Comparison of ENCODE assay signal across 1 cellular context in the genomic region with DNA sequence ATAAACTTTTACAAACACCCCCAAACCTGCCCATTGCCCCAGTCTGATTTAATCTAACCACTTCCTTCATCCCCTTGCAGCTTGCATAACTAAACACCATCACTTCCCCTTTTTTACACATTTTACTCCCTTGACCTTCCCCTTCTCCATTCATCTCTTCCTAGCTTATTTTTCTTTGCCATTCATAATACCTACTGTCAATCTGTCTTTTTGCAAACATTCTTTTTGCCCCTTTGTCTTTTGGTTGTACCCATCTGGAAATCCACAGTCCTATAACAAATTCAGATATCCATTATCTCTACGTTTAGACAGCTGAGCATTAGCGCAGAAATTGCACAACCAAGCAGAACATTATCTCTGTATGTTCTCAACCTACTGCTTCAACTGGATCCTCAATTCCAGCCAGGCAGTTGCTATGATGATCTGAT.
TF ChIP-seq lines count a peak whose summit lies in the region.

No MANE protein-coding gene starts in this region.

TF ChIP-seq in K562, 482 proteins besides CTCF, POLR2A, EP300 and RAD21 (continued from another document and continues in another):
- TF ChIP-seq, protein P1, sequence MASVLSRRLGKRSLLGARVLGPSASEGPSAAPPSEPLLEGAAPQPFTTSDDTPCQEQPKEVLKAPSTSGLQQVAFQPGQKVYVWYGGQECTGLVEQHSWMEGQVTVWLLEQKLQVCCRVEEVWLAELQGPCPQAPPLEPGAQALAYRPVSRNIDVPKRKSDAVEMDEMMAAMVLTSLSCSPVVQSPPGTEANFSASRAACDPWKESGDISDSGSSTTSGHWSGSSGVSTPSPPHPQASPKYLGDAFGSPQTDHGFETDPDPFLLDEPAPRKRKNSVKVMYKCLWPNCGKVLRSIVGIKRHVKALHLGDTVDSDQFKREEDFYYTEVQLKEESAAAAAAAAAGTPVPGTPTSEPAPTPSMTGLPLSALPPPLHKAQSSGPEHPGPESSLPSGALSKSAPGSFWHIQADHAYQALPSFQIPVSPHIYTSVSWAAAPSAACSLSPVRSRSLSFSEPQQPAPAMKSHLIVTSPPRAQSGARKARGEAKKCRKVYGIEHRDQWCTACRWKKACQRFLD (CRISPR knock-in tag; IDR thresholded peaks at IDR 0.05) = peak; percentile 28; the same call in 1 of the 2 replicates
- no peak for TF ChIP-seq HOXB6 (CRISPR knock-in tag; IDR thresholded peaks at IDR 0.05; ENCODE audit: borderline replicate concordance)
- peak; percentile 7; the same call in 1 of the 2 replicates for TF ChIP-seq ZNF239 (CRISPR knock-in tag; IDR thresholded peaks at IDR 0.05)
- TF ChIP-seq ATF7 (IDR thresholded peaks at IDR 0.05) = peak; percentile 31; the same call in 1 of the 2 replicates
- no peak for TF ChIP-seq PTRF (tag; IDR thresholded peaks at IDR 0.05)
- TF ChIP-seq CREB1 (IDR thresholded peaks at IDR 0.05) = no peak
- 0 out of 2 replicates have a peak, but pooled peaks have one; percentile 29 for TF ChIP-seq CREB1 (CRISPR knock-in tag; IDR thresholded peaks at IDR 0.05)
- TF ChIP-seq RBM34 (IDR thresholded peaks at IDR 0.05; ENCODE audit: borderline replicate concordance, insufficient read depth, low read length) = no peak
- TF ChIP-seq CREM (IDR thresholded peaks at IDR 0.05; ENCODE audit: low read depth) = peak; percentile 50; the same call in 1 of the 2 replicates
- peak; percentile 21 to 29; a peak in 1 of 4 replicates for TF ChIP-seq MAZ (CRISPR knock-in tag; conservative IDR thresholded peaks at IDR 0.05 in 1 of 2, IDR thresholded peaks at IDR 0.05 in 1 of 2)
- peak; percentile 56 for TF ChIP-seq ETV1 (tag; conservative IDR thresholded peaks at IDR 0.05; ENCODE audit: low read depth)
- TF ChIP-seq, protein P2, sequence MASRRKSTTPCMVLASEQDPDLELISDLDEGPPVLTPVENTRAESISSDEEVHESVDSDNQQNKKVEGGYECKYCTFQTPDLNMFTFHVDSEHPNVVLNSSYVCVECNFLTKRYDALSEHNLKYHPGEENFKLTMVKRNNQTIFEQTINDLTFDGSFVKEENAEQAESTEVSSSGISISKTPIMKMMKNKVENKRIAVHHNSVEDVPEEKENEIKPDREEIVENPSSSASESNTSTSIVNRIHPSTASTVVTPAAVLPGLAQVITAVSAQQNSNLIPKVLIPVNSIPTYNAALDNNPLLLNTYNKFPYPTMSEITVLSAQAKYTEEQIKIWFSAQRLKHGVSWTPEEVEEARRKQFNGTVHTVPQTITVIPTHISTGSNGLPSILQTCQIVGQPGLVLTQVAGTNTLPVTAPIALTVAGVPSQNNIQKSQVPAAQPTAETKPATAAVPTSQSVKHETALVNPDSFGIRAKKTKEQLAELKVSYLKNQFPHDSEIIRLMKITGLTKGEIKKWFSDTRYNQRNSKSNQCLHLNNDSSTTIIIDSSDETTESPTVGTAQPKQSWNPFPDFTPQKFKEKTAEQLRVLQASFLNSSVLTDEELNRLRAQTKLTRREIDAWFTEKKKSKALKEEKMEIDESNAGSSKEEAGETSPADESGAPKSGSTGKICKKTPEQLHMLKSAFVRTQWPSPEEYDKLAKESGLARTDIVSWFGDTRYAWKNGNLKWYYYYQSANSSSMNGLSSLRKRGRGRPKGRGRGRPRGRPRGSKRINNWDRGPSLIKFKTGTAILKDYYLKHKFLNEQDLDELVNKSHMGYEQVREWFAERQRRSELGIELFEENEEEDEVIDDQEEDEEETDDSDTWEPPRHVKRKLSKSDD (conservative IDR thresholded peaks at IDR 0.05; ENCODE audit: low read length) = no peak
- TF ChIP-seq ZNF197 (CRISPR knock-in tag; IDR thresholded peaks at IDR 0.05; ENCODE audit: low read depth) = peak; percentile 90
- TF ChIP-seq, protein P3, sequence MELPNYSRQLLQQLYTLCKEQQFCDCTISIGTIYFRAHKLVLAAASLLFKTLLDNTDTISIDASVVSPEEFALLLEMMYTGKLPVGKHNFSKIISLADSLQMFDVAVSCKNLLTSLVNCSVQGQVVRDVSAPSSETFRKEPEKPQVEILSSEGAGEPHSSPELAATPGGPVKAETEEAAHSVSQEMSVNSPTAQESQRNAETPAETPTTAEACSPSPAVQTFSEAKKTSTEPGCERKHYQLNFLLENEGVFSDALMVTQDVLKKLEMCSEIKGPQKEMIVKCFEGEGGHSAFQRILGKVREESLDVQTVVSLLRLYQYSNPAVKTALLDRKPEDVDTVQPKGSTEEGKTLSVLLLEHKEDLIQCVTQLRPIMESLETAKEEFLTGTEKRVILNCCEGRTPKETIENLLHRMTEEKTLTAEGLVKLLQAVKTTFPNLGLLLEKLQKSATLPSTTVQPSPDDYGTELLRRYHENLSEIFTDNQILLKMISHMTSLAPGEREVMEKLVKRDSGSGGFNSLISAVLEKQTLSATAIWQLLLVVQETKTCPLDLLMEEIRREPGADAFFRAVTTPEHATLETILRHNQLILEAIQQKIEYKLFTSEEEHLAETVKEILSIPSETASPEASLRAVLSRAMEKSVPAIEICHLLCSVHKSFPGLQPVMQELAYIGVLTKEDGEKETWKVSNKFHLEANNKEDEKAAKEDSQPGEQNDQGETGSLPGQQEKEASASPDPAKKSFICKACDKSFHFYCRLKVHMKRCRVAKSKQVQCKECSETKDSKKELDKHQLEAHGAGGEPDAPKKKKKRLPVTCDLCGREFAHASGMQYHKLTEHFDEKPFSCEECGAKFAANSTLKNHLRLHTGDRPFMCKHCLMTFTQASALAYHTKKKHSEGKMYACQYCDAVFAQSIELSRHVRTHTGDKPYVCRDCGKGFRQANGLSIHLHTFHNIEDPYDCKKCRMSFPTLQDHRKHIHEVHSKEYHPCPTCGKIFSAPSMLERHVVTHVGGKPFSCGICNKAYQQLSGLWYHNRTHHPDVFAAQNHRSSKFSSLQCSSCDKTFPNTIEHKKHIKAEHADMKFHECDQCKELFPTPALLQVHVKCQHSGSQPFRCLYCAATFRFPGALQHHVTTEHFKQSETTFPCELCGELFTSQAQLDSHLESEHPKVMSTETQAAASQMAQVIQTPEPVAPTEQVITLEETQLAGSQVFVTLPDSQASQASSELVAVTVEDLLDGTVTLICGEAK (IDR thresholded peaks at IDR 0.05) = peak; percentile 75
- TF ChIP-seq, protein P3 (CRISPR knock-in tag; IDR thresholded peaks at IDR 0.05) = no peak
- peak; percentile 89 for TF ChIP-seq GABPA (tag; conservative IDR thresholded peaks at IDR 0.05; ENCODE audit: low read depth)
- TF ChIP-seq, protein P4, sequence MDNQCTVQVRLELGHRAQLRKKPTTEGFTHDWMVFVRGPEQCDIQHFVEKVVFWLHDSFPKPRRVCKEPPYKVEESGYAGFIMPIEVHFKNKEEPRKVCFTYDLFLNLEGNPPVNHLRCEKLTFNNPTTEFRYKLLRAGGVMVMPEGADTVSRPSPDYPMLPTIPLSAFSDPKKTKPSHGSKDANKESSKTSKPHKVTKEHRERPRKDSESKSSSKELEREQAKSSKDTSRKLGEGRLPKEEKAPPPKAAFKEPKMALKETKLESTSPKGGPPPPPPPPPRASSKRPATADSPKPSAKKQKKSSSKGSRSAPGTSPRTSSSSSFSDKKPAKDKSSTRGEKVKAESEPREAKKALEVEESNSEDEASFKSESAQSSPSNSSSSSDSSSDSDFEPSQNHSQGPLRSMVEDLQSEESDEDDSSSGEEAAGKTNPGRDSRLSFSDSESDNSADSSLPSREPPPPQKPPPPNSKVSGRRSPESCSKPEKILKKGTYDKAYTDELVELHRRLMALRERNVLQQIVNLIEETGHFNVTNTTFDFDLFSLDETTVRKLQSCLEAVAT (IDR thresholded peaks at IDR 0.05) = peak in 1 of 2 experiments; percentile 82; a peak in 2 of 4 replicates
- TF ChIP-seq YBX1 (IDR thresholded peaks at IDR 0.05) = no peak
- TF ChIP-seq HDAC2 (IDR thresholded peaks at IDR 0.05) = peak; percentile 88
- TF ChIP-seq NEUROD1 (IDR thresholded peaks at IDR 0.05; ENCODE audit: borderline replicate concordance, low read depth, low read length, partially characterized antibody) = peak; percentile 43
- peak in 1 of 2 experiments; percentile 55; a peak in 1 of 4 replicates for TF ChIP-seq TBL1XR1 (IDR thresholded peaks at IDR 0.05; ENCODE audit: low read length in 2 of 2)
- TF ChIP-seq, protein P5, sequence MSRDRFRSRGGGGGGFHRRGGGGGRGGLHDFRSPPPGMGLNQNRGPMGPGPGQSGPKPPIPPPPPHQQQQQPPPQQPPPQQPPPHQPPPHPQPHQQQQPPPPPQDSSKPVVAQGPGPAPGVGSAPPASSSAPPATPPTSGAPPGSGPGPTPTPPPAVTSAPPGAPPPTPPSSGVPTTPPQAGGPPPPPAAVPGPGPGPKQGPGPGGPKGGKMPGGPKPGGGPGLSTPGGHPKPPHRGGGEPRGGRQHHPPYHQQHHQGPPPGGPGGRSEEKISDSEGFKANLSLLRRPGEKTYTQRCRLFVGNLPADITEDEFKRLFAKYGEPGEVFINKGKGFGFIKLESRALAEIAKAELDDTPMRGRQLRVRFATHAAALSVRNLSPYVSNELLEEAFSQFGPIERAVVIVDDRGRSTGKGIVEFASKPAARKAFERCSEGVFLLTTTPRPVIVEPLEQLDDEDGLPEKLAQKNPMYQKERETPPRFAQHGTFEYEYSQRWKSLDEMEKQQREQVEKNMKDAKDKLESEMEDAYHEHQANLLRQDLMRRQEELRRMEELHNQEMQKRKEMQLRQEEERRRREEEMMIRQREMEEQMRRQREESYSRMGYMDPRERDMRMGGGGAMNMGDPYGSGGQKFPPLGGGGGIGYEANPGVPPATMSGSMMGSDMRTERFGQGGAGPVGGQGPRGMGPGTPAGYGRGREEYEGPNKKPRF (IDR thresholded peaks at IDR 0.05; ENCODE audit: low read depth, low read length) = no peak
- TF ChIP-seq ZNF311 (CRISPR knock-in tag; IDR thresholded peaks at IDR 0.05) = no peak
- TF ChIP-seq, protein P6, sequence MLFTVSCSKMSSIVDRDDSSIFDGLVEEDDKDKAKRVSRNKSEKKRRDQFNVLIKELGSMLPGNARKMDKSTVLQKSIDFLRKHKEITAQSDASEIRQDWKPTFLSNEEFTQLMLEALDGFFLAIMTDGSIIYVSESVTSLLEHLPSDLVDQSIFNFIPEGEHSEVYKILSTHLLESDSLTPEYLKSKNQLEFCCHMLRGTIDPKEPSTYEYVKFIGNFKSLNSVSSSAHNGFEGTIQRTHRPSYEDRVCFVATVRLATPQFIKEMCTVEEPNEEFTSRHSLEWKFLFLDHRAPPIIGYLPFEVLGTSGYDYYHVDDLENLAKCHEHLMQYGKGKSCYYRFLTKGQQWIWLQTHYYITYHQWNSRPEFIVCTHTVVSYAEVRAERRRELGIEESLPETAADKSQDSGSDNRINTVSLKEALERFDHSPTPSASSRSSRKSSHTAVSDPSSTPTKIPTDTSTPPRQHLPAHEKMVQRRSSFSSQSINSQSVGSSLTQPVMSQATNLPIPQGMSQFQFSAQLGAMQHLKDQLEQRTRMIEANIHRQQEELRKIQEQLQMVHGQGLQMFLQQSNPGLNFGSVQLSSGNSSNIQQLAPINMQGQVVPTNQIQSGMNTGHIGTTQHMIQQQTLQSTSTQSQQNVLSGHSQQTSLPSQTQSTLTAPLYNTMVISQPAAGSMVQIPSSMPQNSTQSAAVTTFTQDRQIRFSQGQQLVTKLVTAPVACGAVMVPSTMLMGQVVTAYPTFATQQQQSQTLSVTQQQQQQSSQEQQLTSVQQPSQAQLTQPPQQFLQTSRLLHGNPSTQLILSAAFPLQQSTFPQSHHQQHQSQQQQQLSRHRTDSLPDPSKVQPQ (CRISPR knock-in tag; IDR thresholded peaks at IDR 0.05; ENCODE audit: borderline replicate concordance) = no peak
- TF ChIP-seq CXXC5 (CRISPR knock-in tag; IDR thresholded peaks at IDR 0.05) = peak; percentile 46; the same call in 1 of the 2 replicates
- TF ChIP-seq, protein P7, sequence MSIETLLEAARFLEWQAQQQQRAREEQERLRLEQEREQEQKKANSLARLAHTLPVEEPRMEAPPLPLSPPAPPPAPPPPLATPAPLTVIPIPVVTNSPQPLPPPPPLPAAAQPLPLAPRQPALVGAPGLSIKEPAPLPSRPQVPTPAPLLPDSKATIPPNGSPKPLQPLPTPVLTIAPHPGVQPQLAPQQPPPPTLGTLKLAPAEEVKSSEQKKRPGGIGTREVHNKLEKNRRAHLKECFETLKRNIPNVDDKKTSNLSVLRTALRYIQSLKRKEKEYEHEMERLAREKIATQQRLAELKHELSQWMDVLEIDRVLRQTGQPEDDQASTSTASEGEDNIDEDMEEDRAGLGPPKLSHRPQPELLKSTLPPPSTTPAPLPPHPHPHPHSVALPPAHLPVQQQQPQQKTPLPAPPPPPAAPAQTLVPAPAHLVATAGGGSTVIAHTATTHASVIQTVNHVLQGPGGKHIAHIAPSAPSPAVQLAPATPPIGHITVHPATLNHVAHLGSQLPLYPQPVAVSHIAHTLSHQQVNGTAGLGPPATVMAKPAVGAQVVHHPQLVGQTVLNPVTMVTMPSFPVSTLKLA (conservative IDR thresholded peaks at IDR 0.05) = peak in 1 of 2 experiments; percentile 34; a peak in 1 of 4 replicates
